Comparison of ENCODE assay signal across 31 cellular contexts in the genomic region with DNA sequence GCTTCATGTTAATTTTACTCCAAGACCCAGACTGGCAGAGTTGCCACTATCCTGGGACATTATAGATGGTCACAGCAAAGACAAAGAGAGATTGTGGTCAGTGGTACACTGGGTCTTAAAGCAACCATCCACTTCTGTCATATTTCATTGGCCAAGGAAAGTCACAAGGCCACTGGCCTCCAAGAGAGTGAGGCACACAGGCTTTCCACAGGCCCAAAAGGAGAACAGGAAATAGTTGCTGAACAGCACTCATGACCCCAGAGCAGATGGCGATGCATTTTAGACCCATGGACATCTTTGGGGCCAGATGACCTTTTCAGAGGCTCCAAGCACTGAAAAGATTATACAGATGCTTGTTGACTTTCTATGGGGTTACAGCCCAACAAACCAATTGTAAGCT.
A peak's percentile ranks its signal among the peaks of the same experiment; 100 is the strongest.
DNase-seq lines count a peak whose midpoint lies in the region; TF ChIP-seq lines count a peak whose summit lies in the region.
"Had no signal": no experiment of that assay in that cellular context is flagged by ENCODE, and none has a peak within 500 bp of the region (broad histone marks: within the 10 kb centered on the region; RNA-seq: fewer than 3 reads in every experiment).

No MANE protein-coding gene starts in this region.

- H3K79me2 ChIP-seq in OCI-LY1 (ENCODE audit: insufficient read depth, low read length) = peaks cover 27% of the 10 kb centered on the region

- H3K27me3 Mint-ChIP-seq in T-helper 1 cell treated with Interleukin-12 subunit alpha and Interleukin-12 subunit beta and Interleukin-4 antibody, amounts not matched to agents 30 μg/mL and 1 μg/mL, for 36 hours (ENCODE audit: low read depth) = no peaks in the 10 kb centered on the region
- H3K27me3 Mint-ChIP-seq in CD4-positive, alpha-beta memory T cell = no peaks in the 10 kb centered on the region
- H3K27me3 Mint-ChIP-seq in immature natural killer cell (ENCODE audit: low read depth in 3 of 3) = peaks cover 0 to 2% (median 1%) of the 10 kb centered on the region in 3 donors
- H3K27me3 Mint-ChIP-seq: central memory CD8-positive, alpha-beta T cell; naive thymus-derived CD4-positive, alpha-beta T cell had no signal

- H3K9me3 ChIP-seq in CD4-positive, alpha-beta memory T cell (ENCODE audit: control insufficient read depth in 1 of 2, low read length in 2 of 2) = no peaks in the 10 kb centered on the region
- no peaks in the 10 kb centered on the region for H3K9me3 ChIP-seq in OCI-LY1 (ENCODE audit: low read length)
- H3K9me3 ChIP-seq: body of pancreas, HAP-1, prostate gland, upper lobe of left lung had no signal

- peak overlapping the region; percentile 63 for H3K9ac ChIP-seq in OCI-LY1 (ENCODE audit: low read length)

- peak overlapping the region; percentile 29 for H3K27ac Mint-ChIP-seq in T-helper 1 cell treated with Interleukin-12 subunit alpha and Interleukin-12 subunit beta and Interleukin-4 antibody, amounts not matched to agents 30 μg/mL and 1 μg/mL, for 36 hours
- peak overlapping the region in 4 of 7 donors; percentile 7 to 59 (median 36) for H3K27ac Mint-ChIP-seq in CD4-positive, alpha-beta memory T cell
- H3K27ac Mint-ChIP-seq in immature natural killer cell = peak overlapping the region in 5 of 6 donors; percentile 7 to 69 (median 60)

- H3K27ac ChIP-seq in CD4-positive, alpha-beta memory T cell (ENCODE audit: low read depth, low read length) = no peak overlapping the region
- H3K27ac ChIP-seq in OCI-LY1 (ENCODE audit: low read depth, low read length, poor library complexity, severe bottlenecking) = peak overlapping the region; percentile 90
- H3K27ac ChIP-seq: 22Rv1, body of pancreas, prostate gland, upper lobe of left lung had no signal

- peaks cover 39% of the 10 kb centered on the region for H3K4me1 ChIP-seq in CD4-positive, alpha-beta memory T cell (ENCODE audit: insufficient read depth, low read length)
- peaks cover 98% of the 10 kb centered on the region for H3K4me1 ChIP-seq in OCI-LY1 (ENCODE audit: insufficient read depth, low read length, severe bottlenecking)
- H3K4me1 ChIP-seq: body of pancreas, prostate gland had no signal

- peaks cover 70% of the 10 kb centered on the region for H3K4me1 Mint-ChIP-seq in T-helper 1 cell treated with Interleukin-12 subunit alpha and Interleukin-12 subunit beta and Interleukin-4 antibody, amounts not matched to agents 30 μg/mL and 1 μg/mL, for 36 hours (ENCODE audit: low read depth)
- H3K4me1 Mint-ChIP-seq in CD4-positive, alpha-beta memory T cell = peaks cover 44 to 70% (median 50%) of the 10 kb centered on the region in 4 donors
- H3K4me1 Mint-ChIP-seq in immature natural killer cell = peaks cover 31 to 38% of the 10 kb centered on the region in 2 donors

- H3K4me2 ChIP-seq in OCI-LY1 (ENCODE audit: low read length) = peak overlapping the region; percentile 70

- H3K27me3 ChIP-seq in CD4-positive, alpha-beta memory T cell (ENCODE audit: insufficient read depth, low read length) = no peaks in the 10 kb centered on the region
- no peaks in the 10 kb centered on the region for H3K27me3 ChIP-seq in OCI-LY1 (ENCODE audit: insufficient read depth, low read length)
- H3K27me3 ChIP-seq: body of pancreas, upper lobe of left lung had no signal

- no peak overlapping the region for H3K4me3 ChIP-seq in CD4-positive, alpha-beta memory T cell (ENCODE audit: low read length in 2 of 2)
- H3K4me3 ChIP-seq in OCI-LY1 (ENCODE audit: low read depth, low read length, poor library complexity, severe bottlenecking) = peak overlapping the region; percentile 51
- H3K4me3 ChIP-seq: body of pancreas, HAP-1, prostate gland, upper lobe of left lung had no signal

- POLR2A ChIA-PET in CD4-positive, alpha-beta memory T cell (lab: Charles Lee; ENCODE audit: partially characterized antibody) = interaction anchor here (0.5 kb wide), 1 partner anchor 97 kb away, joined by 4 read pairs; no protein-coding TSS in a partner anchor

- no peaks in the 10 kb centered on the region for H3F3A ChIP-seq in OCI-LY1 (ENCODE audit: insufficient read depth, low read length)

- CTCF ChIA-PET in CD4-positive, alpha-beta memory T cell (lab: Charles Lee; ENCODE audit: partially characterized antibody) = no interaction called here

- H3K4me3 Mint-ChIP-seq in T-helper 1 cell treated with Interleukin-12 subunit alpha and Interleukin-12 subunit beta and Interleukin-4 antibody, amounts not matched to agents 30 μg/mL and 1 μg/mL, for 36 hours = no peak overlapping the region
- H3K4me3 Mint-ChIP-seq in CD4-positive, alpha-beta memory T cell = no peak overlapping the region
- no peak overlapping the region for H3K4me3 Mint-ChIP-seq in immature natural killer cell
- H3K4me3 Mint-ChIP-seq: CD8-positive, alpha-beta T cell; central memory CD8-positive, alpha-beta T cell; naive thymus-derived CD4-positive, alpha-beta T cell had no signal

- no peaks in the 10 kb centered on the region for H3K36me3 ChIP-seq in CD4-positive, alpha-beta memory T cell (ENCODE audit: insufficient read depth, low read length)
- H3K36me3 ChIP-seq in OCI-LY1 (ENCODE audit: insufficient read depth, low read length) = peaks cover 31% of the 10 kb centered on the region; the same call in 1 of the 2 replicates
- H3K36me3 ChIP-seq: HAP-1, prostate gland, upper lobe of left lung had no signal

- H3K36me3 Mint-ChIP-seq in T-helper 1 cell treated with Interleukin-12 subunit alpha and Interleukin-12 subunit beta and Interleukin-4 antibody, amounts not matched to agents 30 μg/mL and 1 μg/mL, for 36 hours (ENCODE audit: low read depth) = peaks cover 57% of the 10 kb centered on the region
- peaks cover 36 to 60% of the 10 kb centered on the region in 2 donors for H3K36me3 Mint-ChIP-seq in CD4-positive, alpha-beta memory T cell
- H3K36me3 Mint-ChIP-seq in immature natural killer cell = peaks cover 19 to 31% (median 20%) of the 10 kb centered on the region in 3 donors

- intact Hi-C loops in CD4-positive, alpha-beta memory T cell (cut with micrococcal nuclease) = no loop called here

- H3K9me2 ChIP-seq in OCI-LY1 (ENCODE audit: low read depth, low read length) = no peaks in the 10 kb centered on the region

- no peaks in the 10 kb centered on the region for H4K20me1 ChIP-seq in OCI-LY1 (ENCODE audit: insufficient read depth, low read length)

- no peak overlapping the region for H2AFZ ChIP-seq in OCI-LY1 (ENCODE audit: low read length)

- H3K9me3 Mint-ChIP-seq in T-helper 1 cell treated with Interleukin-12 subunit alpha and Interleukin-12 subunit beta and Interleukin-4 antibody, amounts not matched to agents 30 μg/mL and 1 μg/mL, for 36 hours = peaks cover 14% of the 10 kb centered on the region
- H3K9me3 Mint-ChIP-seq in CD4-positive, alpha-beta memory T cell = peaks cover 0 to 2% (median 0%) of the 10 kb centered on the region in 8 donors
- no peaks in the 10 kb centered on the region for H3K9me3 Mint-ChIP-seq in immature natural killer cell
- H3K9me3 Mint-ChIP-seq: CD8-positive, alpha-beta T cell; central memory CD8-positive, alpha-beta T cell had no signal

- TF ChIP-seq CTCF in OCI-LY1 (IDR thresholded peaks at IDR 0.05; ENCODE audit: low read length) = no peak

- DNase-seq in T-helper 1 cell = no peak
- DNase-seq in CD4-positive, alpha-beta memory T cell = no peak
- no peak for DNase-seq in immature natural killer cell
- no peak for DNase-seq in NCI-H748 treated with DMSO at 0.1 percent for 48 hours (lab: John Stamatoyannopoulos, UW)
- DNase-seq in GOT3 (lab: John Stamatoyannopoulos, UW) = no peak
- DNase-seq in NOMO-1 (lab: John Stamatoyannopoulos, UW; ENCODE audit: unreplicated experiment in 2 of 2) = no peak
- DNase-seq: activated T-cell treated with anti-CD3 and anti-CD28 coated beads, Interleukin-2, amount 50 U/mL, for 4 hours; body of pancreas; CD8-positive, alpha-beta T cell; dermis blood vessel endothelial cell; DMS 273 treated with DMSO at 0.1 percent for 48 hours; EL; KG1; kidney glomerular epithelial cell; midbrain; naive thymus-derived CD4-positive, alpha-beta T cell; NCI-H1105 treated with DMSO at 0.1 percent for 48 hours; NCI-H187 treated with DMSO at 0.1 percent for 48 hours; NCI-H2171; occipital lobe; PC-3; stimulated activated CD4-positive, alpha-beta T cell treated with anti-CD3 and anti-CD28 coated beads, Interleukin-12 subunit alpha, Interleukin-12 subunit beta, amount 100 ng/mL, for 4 hours; stimulated activated CD4-positive, alpha-beta T cell treated with anti-CD3 and anti-CD28 coated beads, Interleukin-2, amount 100 ng/mL, for 48 hours; T-helper 2 cell; upper lobe of left lung had no signal
